ENCODE assay signal across 24 cellular contexts in genomic region chr6:168284187-168284586, GRCh38. TPM values are rescaled to one million over a fixed set of nuclear protein-coding genes. Genes with fewer than 3 reads are reported as not detected.
"Had no signal": no experiment of that assay in that cellular context is flagged by ENCODE, and none has a peak within 500 bp of the region (broad histone marks: within the 10 kb centered on the region; RNA-seq: fewer than 3 reads in every experiment).

No MANE protein-coding gene starts in this region.

- H3K4me1 ChIP-seq: breast epithelium, colonic mucosa, esophagus squamous epithelium, heart left ventricle, left lung, psoas muscle, transverse colon had no signal

- H3K9me3 Mint-ChIP-seq: activated T-cell treated with anti-CD3 and anti-CD28 coated beads, Interleukin-2, amount 50 U/mL, for 24 hours; mesothelial cell of epicardium; naive thymus-derived CD8-positive, alpha-beta T cell had no signal

- H3K4me1 Mint-ChIP-seq: naive thymus-derived CD8-positive, alpha-beta T cell; stimulated activated naive B cell treated with anti-CD40 and anti-IgM and Interleukin-4, amounts not matched to agents 10 μg/mL and 1 μg/mL and 100 μg/mL, for 72 hours had no signal

- H3K27ac Mint-ChIP-seq: activated naive CD8-positive, alpha-beta T cell; activated T-cell treated with anti-CD3 and anti-CD28 coated beads, Interleukin-2, amount 50 U/mL, for 24 hours; mesothelial cell of epicardium; naive thymus-derived CD8-positive, alpha-beta T cell; stimulated activated naive B cell treated with anti-CD40 and anti-IgM and Interleukin-4, amounts not matched to agents 10 μg/mL and 1 μg/mL and 100 μg/mL, for 72 hours had no signal

- H3K9me3 ChIP-seq: breast epithelium, colonic mucosa, esophagus squamous epithelium, heart left ventricle, left lung, ovary, psoas muscle, right lobe of liver, transverse colon had no signal

- ATAC-seq: activated T-helper 17 cell treated with anti-CD3 and anti-CD28 coated beads, Interleukin-2, amount 50 U/mL, for 72 hours; heart left ventricle; left lung; naive thymus-derived CD8-positive, alpha-beta T cell; psoas muscle; stimulated activated naive B cell treated with anti-CD40 and anti-IgM and Interleukin-4, amounts not matched to agents 10 μg/mL and 1 μg/mL and 100 μg/mL, for 72 hours had no signal

- H3K27me3 Mint-ChIP-seq: stimulated activated naive B cell treated with anti-CD40 and anti-IgM and Interleukin-4, amounts not matched to agents 10 μg/mL and 1 μg/mL and 100 μg/mL, for 72 hours had no signal

- H3K27me3 ChIP-seq: colonic mucosa, ovary, right lobe of liver, transverse colon had no signal

- H3K4me3 Mint-ChIP-seq: activated naive CD8-positive, alpha-beta T cell; activated T-cell treated with anti-CD3 and anti-CD28 coated beads, Interleukin-2, amount 50 U/mL, for 24 hours; activated T-helper 17 cell treated with anti-CD3 and anti-CD28 coated beads, Interleukin-2, amount 50 U/mL, for 72 hours; mesothelial cell of epicardium; naive thymus-derived CD8-positive, alpha-beta T cell; stimulated activated naive B cell treated with anti-CD40 and anti-IgM and Interleukin-4, amounts not matched to agents 10 μg/mL and 1 μg/mL and 100 μg/mL, for 72 hours had no signal

- DNase-seq: activated CD4-positive, alpha-beta T cell treated with anti-CD3 and anti-CD28 coated beads, Interleukin-2, amount 50 U/mL, for 4 hours; activated CD8-positive, alpha-beta memory T cell treated with anti-CD3 and anti-CD28 coated beads for 24 hours; activated CD8-positive, alpha-beta memory T cell treated with anti-CD3 and anti-CD28 coated beads, Interleukin-2, amount 50 U/mL, for 4 hours; activated naive CD4-positive, alpha-beta T cell; activated T-cell treated with anti-CD3 and anti-CD28 coated beads, Interleukin-2, amount 50 U/mL, for 24 hours; amniotic stem cell; colonic mucosa; esophagus squamous epithelium; heart left ventricle; left lung; naive thymus-derived CD8-positive, alpha-beta T cell; ovary; psoas muscle; small intestine; stimulated activated CD4-positive, alpha-beta T cell treated with anti-CD3 and anti-CD28 coated beads, Interleukin-15, amount 100 ng/mL, for 24 hours; stimulated activated naive B cell treated with anti-CD40 and anti-IgM and Interleukin-4, amounts not matched to agents 10 μg/mL and 1 μg/mL and 100 μg/mL, for 72 hours; T-helper 9 cell; transverse colon had no signal

- H3K27ac ChIP-seq: breast epithelium, colonic mucosa, esophagus squamous epithelium, heart left ventricle, left lung, ovary, psoas muscle, right lobe of liver, transverse colon had no signal

- H3K4me3 ChIP-seq: breast epithelium, colonic mucosa, esophagus squamous epithelium, heart left ventricle, left lung, lung, ovary, psoas muscle, right lobe of liver, transverse colon had no signal

- H3K36me3 ChIP-seq: breast epithelium, colonic mucosa, esophagus squamous epithelium, heart left ventricle, left lung, ovary, right lobe of liver, transverse colon had no signal

- H3K36me3 Mint-ChIP-seq: activated naive CD8-positive, alpha-beta T cell; mesothelial cell of epicardium; naive thymus-derived CD8-positive, alpha-beta T cell; stimulated activated naive B cell treated with anti-CD40 and anti-IgM and Interleukin-4, amounts not matched to agents 10 μg/mL and 1 μg/mL and 100 μg/mL, for 72 hours had no signal

RNA-seq across cellular contexts. Expression of gene DACT2, which starts 35.4 kb away (rescaled TPM):
- total RNA-seq: naive thymus-derived CD8-positive, alpha-beta T cell had no signal
- polyA plus RNA-seq: naive thymus-derived CD8-positive, alpha-beta T cell had no signal
